Comparison of ENCODE assay signal across 16 cellular contexts in genomic region chr10:84348431-84348830, GRCh38. TPM values are rescaled to one million over a fixed set of nuclear protein-coding genes. Genes with fewer than 3 reads are reported as not detected.
DNase-seq lines count a peak whose midpoint lies in the region; ATAC-seq and TF ChIP-seq lines count a peak whose summit lies in the region.
"Had no signal": no experiment of that assay in that cellular context is flagged by ENCODE, and none has a peak within 500 bp of the region (broad histone marks: within the 10 kb centered on the region; RNA-seq: fewer than 3 reads in every experiment).

No MANE protein-coding gene starts in this region.

- H3K4me2 ChIP-seq in IMR-90 (ENCODE audit: low read depth, low read length), result no peak overlapping the region

- CTCF ChIA-PET in IMR-90 (lab: Yijun Ruan, JAX), result no interaction called here

- dilution Hi-C loops in IMR-90 (cut with HindIII; ENCODE audit: low sequenced_read_pairs, unreplicated experiment), result no loop called here

- H3K4me3 ChIP-seq in IMR-90 (ENCODE audit: insufficient read depth, low read depth, low read length), result no peak overlapping the region
- H3K4me3 ChIP-seq in cardiac fibroblast (replicated peaks in 1 of 2; ENCODE audit: low read depth in 2 of 2, low read length in 2 of 2), result no peak overlapping the region
- H3K4me3 ChIP-seq in spleen, result no peak overlapping the region

- no peak overlapping the region for H3K9ac ChIP-seq in IMR-90 (ENCODE audit: low read depth, low read length)

- TF ChIP-seq CTCF in IMR-90 (conservative IDR thresholded peaks at IDR 0.05; ENCODE audit: low read depth, low read length) (no peak), cardiac fibroblast (IDR thresholded peaks at IDR 0.05; ENCODE audit: low read depth, low read length) (no peak), spleen (IDR thresholded peaks at IDR 0.05 in 8 of 11, conservative IDR thresholded peaks at IDR 0.05 in 3 of 11) (no peak)

- ATAC-seq in IMR-90 (ENCODE audit: low read depth) (peak; percentile 81), HG03025 (IDR thresholded peaks at IDR 0.05; ENCODE audit: low FRiP score, unreplicated experiment) (no peak), HG02623 (IDR thresholded peaks at IDR 0.05; ENCODE audit: unreplicated experiment) (no peak)

- H4K20me1 ChIP-seq in IMR-90 (ENCODE audit: insufficient read depth, low read length), result peaks cover 28% of the 10 kb centered on the region

- H2AK5ac ChIP-seq in IMR-90 (ENCODE audit: low read depth, low read length), result no peak overlapping the region; the same call in 1 of the 2 replicates

- WGBS in IMR-90 (ENCODE audit: extremely low coverage in 2 of 2, insufficient read length in 1 of 2), 2 experiments, result no CpG with 5 or more reads among the region's 5 CpGs
- 92 to 96% (median 93%) methylated on average over 5 of the region's 5 CpGs for WGBS in spleen, 5 donors

- H4K91ac ChIP-seq in IMR-90 (ENCODE audit: insufficient read depth, low read depth, low read length), result no peak overlapping the region

- H3K23ac ChIP-seq in IMR-90 (ENCODE audit: low read depth, low read length), result no peak overlapping the region

- H2BK15ac ChIP-seq in IMR-90 (ENCODE audit: low read depth, low read length), result no peak overlapping the region

- H3K14ac ChIP-seq in IMR-90 (replicated peaks; ENCODE audit: low read depth, low read length), result no peak overlapping the region

- in situ Hi-C loops in IMR-90 (cut with MboI; ENCODE audit: low sequenced_read_pairs), result no loop called here

- DNase-seq in AG08395 (ENCODE audit: low spot score), result peak; percentile 71
- DNase-seq in IMR-90, result peak; percentile 83
- DNase-seq in cardiac fibroblast (ENCODE audit: low read depth in 2 of 2), result peak; percentile 66 to 87
- DNase-seq in iris pigment epithelial cell (ENCODE audit: low read depth), result peak; percentile 72
- DNase-seq in spleen, result no peak
- no peak for DNase-seq in NCI-H146 (lab: John Stamatoyannopoulos, UW)
- DNase-seq: activated CD4-positive, alpha-beta T cell treated with anti-CD3 and anti-CD28 coated beads for 4 hours; central memory CD4-positive, alpha-beta T cell; foreskin melanocyte; islet precursor cell; MM.1S; T-helper 1 cell had no signal

- H2AK9ac ChIP-seq in IMR-90 (replicated peaks; ENCODE audit: low read depth, low read length, poor library complexity), result no peak overlapping the region

- peak overlapping the region; percentile 72 for H2BK5ac ChIP-seq in IMR-90 (ENCODE audit: low read depth, low read length, poor library complexity, severe bottlenecking)

- peaks cover 2% of the 10 kb centered on the region; the same call in 1 of the 2 replicates for H3K9me1 ChIP-seq in IMR-90 (ENCODE audit: insufficient read depth, low read length)

- peaks cover 8% of the 10 kb centered on the region for H3K4me1 ChIP-seq in IMR-90 (ENCODE audit: control insufficient read depth, insufficient read depth, low read length)
- peaks cover 0 to 46% (median 23%) of the 10 kb centered on the region in 6 donors for H3K4me1 ChIP-seq in spleen

- POLR2A ChIA-PET in IMR-90 (lab: Charles Lee; ENCODE audit: unreplicated experiment), result no interaction called here

- H3K27me3 ChIP-seq in IMR-90 (ENCODE audit: control insufficient read depth, insufficient read depth, low read length) (no peaks in the 10 kb centered on the region), spleen (replicated peaks in 1 of 7) (no peaks in the 10 kb centered on the region)

- BruUV-seq in IMR-90 (replicated peaks; lab: Mats Ljungman, UMichigan), result no TSS peak

- H3K9me3 ChIP-seq in IMR-90 (ENCODE audit: control insufficient read depth, insufficient read depth, low read length) (no peaks in the 10 kb centered on the region), spleen (no peaks in the 10 kb centered on the region)

- H2BK20ac ChIP-seq in IMR-90 (ENCODE audit: low read depth, low read length), result no peak overlapping the region

- H3K27ac ChIP-seq in IMR-90 (ENCODE audit: insufficient read depth, low read length) (peak overlapping the region; percentile 63), spleen (no peak overlapping the region)
- H3K27ac ChIP-seq: C4-2B, HL-60 had no signal

- TF ChIP-seq RAD21 in IMR-90 (IDR thresholded peaks at IDR 0.05; ENCODE audit: low read length), result no peak

- TF ChIP-seq POLR2A in IMR-90 (IDR thresholded peaks at IDR 0.05; ENCODE audit: low read depth, low read length) (no peak), spleen (IDR thresholded peaks at IDR 0.05) (no peak)

- no peak overlapping the region for H3K56ac ChIP-seq in IMR-90 (ENCODE audit: extremely low read depth, insufficient read depth, low read length)

- no peak overlapping the region for H2BK120ac ChIP-seq in IMR-90 (ENCODE audit: low read depth, low read length)

- H3K36me3 ChIP-seq in IMR-90 (ENCODE audit: control insufficient read depth, insufficient read depth, low read length), result no peaks in the 10 kb centered on the region
- H3K36me3 ChIP-seq in spleen, result no peaks in the 10 kb centered on the region

- intact Hi-C loops in IMR-90 (cut with micrococcal nuclease) (no loop called here), spleen (cut with DNase I; ENCODE audit: low total_unique reads) (no loop called here)

- H3K79me1 ChIP-seq in IMR-90 (ENCODE audit: low read depth in 1 of 2, low read length in 2 of 2), result peaks cover 12 to 41% of the 10 kb centered on the region in 2 experiments

- H3K4ac ChIP-seq in IMR-90 (ENCODE audit: low read depth, low read length), result no peak overlapping the region

- no peak overlapping the region for H4K8ac ChIP-seq in IMR-90 (ENCODE audit: low read depth in 2 of 2, low read length in 2 of 2)

- no peak overlapping the region for H3K18ac ChIP-seq in IMR-90 (ENCODE audit: low read depth, low read length)

- H2AFZ ChIP-seq in IMR-90 (replicated peaks; ENCODE audit: low read length, poor library complexity), result no peak overlapping the region

- H4K5ac ChIP-seq in IMR-90 (ENCODE audit: low read depth, low read length), result no peak overlapping the region

TF ChIP-seq in IMR-90, 13 proteins besides CTCF, POLR2A, EP300 and RAD21:
- TF ChIP-seq NFE2L2 (IDR thresholded peaks at IDR 0.05; ENCODE audit: low read depth, low read length) (no peak), MAZ (IDR thresholded peaks at IDR 0.05; ENCODE audit: borderline replicate concordance, low read depth, low read length) (no peak), MXI1 (IDR thresholded peaks at IDR 0.05; ENCODE audit: borderline replicate concordance, low read depth, low read length) (no peak), BHLHE40 (IDR thresholded peaks at IDR 0.05; ENCODE audit: low read depth, low read length) (no peak), FOS (IDR thresholded peaks at IDR 0.05; ENCODE audit: low read depth, low read length) (no peak), RCOR1 (IDR thresholded peaks at IDR 0.05; ENCODE audit: insufficient replicate concordance, low read length) (no peak), SMC3 (IDR thresholded peaks at IDR 0.05; ENCODE audit: low read depth, low read length) (no peak), RFX5 (IDR thresholded peaks at IDR 0.05; ENCODE audit: low read depth, low read length) (no peak), CHD1 (IDR thresholded peaks at IDR 0.05; ENCODE audit: low read depth, low read length) (no peak), MAFK (IDR thresholded peaks at IDR 0.05; ENCODE audit: low read depth, low read length) (no peak)
- TF ChIP-seq, protein P1, sequence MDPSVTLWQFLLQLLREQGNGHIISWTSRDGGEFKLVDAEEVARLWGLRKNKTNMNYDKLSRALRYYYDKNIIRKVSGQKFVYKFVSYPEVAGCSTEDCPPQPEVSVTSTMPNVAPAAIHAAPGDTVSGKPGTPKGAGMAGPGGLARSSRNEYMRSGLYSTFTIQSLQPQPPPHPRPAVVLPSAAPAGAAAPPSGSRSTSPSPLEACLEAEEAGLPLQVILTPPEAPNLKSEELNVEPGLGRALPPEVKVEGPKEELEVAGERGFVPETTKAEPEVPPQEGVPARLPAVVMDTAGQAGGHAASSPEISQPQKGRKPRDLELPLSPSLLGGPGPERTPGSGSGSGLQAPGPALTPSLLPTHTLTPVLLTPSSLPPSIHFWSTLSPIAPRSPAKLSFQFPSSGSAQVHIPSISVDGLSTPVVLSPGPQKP (IDR thresholded peaks at IDR 0.05; ENCODE audit: borderline replicate concordance, low read depth, low read length), result no peak
- TF ChIP-seq, protein P2, sequence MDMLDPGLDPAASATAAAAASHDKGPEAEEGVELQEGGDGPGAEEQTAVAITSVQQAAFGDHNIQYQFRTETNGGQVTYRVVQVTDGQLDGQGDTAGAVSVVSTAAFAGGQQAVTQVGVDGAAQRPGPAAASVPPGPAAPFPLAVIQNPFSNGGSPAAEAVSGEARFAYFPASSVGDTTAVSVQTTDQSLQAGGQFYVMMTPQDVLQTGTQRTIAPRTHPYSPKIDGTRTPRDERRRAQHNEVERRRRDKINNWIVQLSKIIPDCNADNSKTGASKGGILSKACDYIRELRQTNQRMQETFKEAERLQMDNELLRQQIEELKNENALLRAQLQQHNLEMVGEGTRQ (IDR thresholded peaks at IDR 0.05; ENCODE audit: low read depth, low read length), result no peak

RNA-seq across cellular contexts. Expression of gene CCSER2, which starts 20.0 kb away (rescaled TPM):
- total RNA-seq in IMR-90 (2012; rRNA removed), result 27.8 and 31.7 TPM in 2 replicates
- 18.0 and 20.4 TPM in 2 replicates for polyA plus RNA-seq in IMR-90 (2012; rRNA removed)
- 3.7 and 4.3 TPM in 2 replicates for polyA plus RNA-seq in IMR-90 (2012; cell fraction: cytosol; rRNA removed)
- 4.0 and 33.3 TPM in 2 replicates for polyA plus RNA-seq in IMR-90 (2012; cell fraction: nucleus; rRNA removed; ENCODE audit: low replicate concordance)
- total RNA-seq in spleen, result 10 to 100 TPM; 38.9 to 61.4 (median 54.3) TPM
- 1 to 10 TPM; 5.3 to 8.1 (median 5.6) TPM for polyA plus RNA-seq in spleen

Comparison
In these comparisons a context has a peak if more than half of its experiments do, and no peak if none do; other contexts are left out.
1. DNase-seq: peak in AG08395 (single experiment), IMR-90 (single experiment), cardiac fibroblast (2 of 2) and iris pigment epithelial cell (single experiment); none in spleen (single experiment) and NCI-H146 (single experiment).